In genomic region chr3:37667359-37667758, GRCh38 we compare ENCODE assay signal across 28 cellular contexts.
"Had no signal": no experiment of that assay in that cellular context is flagged by ENCODE, and none has a peak within 500 bp of the region (broad histone marks: within the 10 kb centered on the region; RNA-seq: fewer than 3 reads in every experiment).

No MANE protein-coding gene starts in this region.

- H3K4me3 ChIP-seq: breast epithelium, hepatocyte, pancreas, prostate gland, stomach, suprapubic skin, transverse colon had no signal

- DNase-seq: activated CD4-positive, alpha-beta memory T cell treated with anti-CD3 and anti-CD28 coated beads, Interleukin-2, amount 10 ng/mL, durations not matched to agents 7 days and 5 days; activated CD4-positive, alpha-beta T cell treated with anti-CD3 and anti-CD28 coated beads for 1 hour; activated CD4-positive, alpha-beta T cell treated with anti-CD3 and anti-CD28 coated beads, Interleukin-2, amount 10 ng/mL, durations not matched to agents 7 days and 5 days; activated CD8-positive, alpha-beta memory T cell treated with anti-CD3 and anti-CD28 coated beads, Interleukin-2, amount 50 U/mL, for 48 hours; activated gamma-delta T cell treated with Interleukin-2 at 50 U/mL for 16 hours; activated naive CD8-positive, alpha-beta T cell treated with anti-CD3 and anti-CD28 coated beads, Interleukin-2, amount 50 U/mL, for 24 hours; activated T-cell treated with anti-CD3 and anti-CD28 coated beads, Interleukin-2, amount 50 U/mL, for 4 hours; kidney glomerular epithelial cell; mammary epithelial cell; nephron progenitor cell; nucleus accumbens; pancreas; retina; stimulated activated CD4-positive, alpha-beta T cell treated with anti-CD3 and anti-CD28 coated beads, Interleukin-15, amount 100 ng/mL, for 24 hours; stimulated activated CD4-positive, alpha-beta T cell treated with anti-CD3 and anti-CD28 coated beads, Interleukin-2, amount 100 ng/mL, for 24 hours; stimulated activated naive B cell treated with anti-CD40 and anti-IgM and Interleukin-4, amounts not matched to agents 10 μg/mL and 1 μg/mL and 100 μg/mL, for 72 hours; stomach; T-helper 9 cell; transverse colon had no signal

- H3K9me3 ChIP-seq: breast epithelium, pancreas, prostate gland, stomach, suprapubic skin, transverse colon had no signal

- H3K4me2 ChIP-seq: hepatocyte had no signal

- H3K36me3 Mint-ChIP-seq: activated naive CD4-positive, alpha-beta T cell treated with anti-CD3 and anti-CD28 coated beads, Interleukin-2, amount 50 U/mL, for 24 hours; stimulated activated naive B cell treated with anti-CD40 and anti-IgM and Interleukin-4, amounts not matched to agents 10 μg/mL and 1 μg/mL and 100 μg/mL, for 72 hours had no signal

- H2AFZ ChIP-seq: hepatocyte had no signal

- H3K4me1 Mint-ChIP-seq: activated CD4-positive, alpha-beta memory T cell treated with anti-CD3 and anti-CD28 coated beads, Interleukin-2, amount 10 ng/mL, durations not matched to agents 7 days and 5 days; activated CD4-positive, alpha-beta T cell treated with anti-CD3 and anti-CD28 coated beads, Interleukin-2, amount 10 ng/mL, durations not matched to agents 7 days and 5 days; activated naive CD4-positive, alpha-beta T cell treated with anti-CD3 and anti-CD28 coated beads, Interleukin-2, amount 50 U/mL, for 24 hours; activated naive CD8-positive, alpha-beta T cell treated with anti-CD3 and anti-CD28 coated beads, Interleukin-2, amount 50 U/mL, for 24 hours; activated T-helper 17 cell treated with anti-CD3 and anti-CD28 coated beads, Interleukin-2, amount 50 U/mL, for 72 hours; central memory CD8-positive, alpha-beta T cell; stimulated activated naive B cell treated with anti-CD40 and anti-IgM and Interleukin-4, amounts not matched to agents 10 μg/mL and 1 μg/mL and 100 μg/mL, for 72 hours had no signal

- H3K9me3 Mint-ChIP-seq: activated CD4-positive, alpha-beta memory T cell treated with anti-CD3 and anti-CD28 coated beads, Interleukin-2, amount 10 ng/mL, durations not matched to agents 7 days and 5 days; activated CD4-positive, alpha-beta T cell treated with anti-CD3 and anti-CD28 coated beads, Interleukin-2, amount 10 ng/mL, durations not matched to agents 7 days and 5 days; activated naive CD4-positive, alpha-beta T cell treated with anti-CD3 and anti-CD28 coated beads, Interleukin-2, amount 50 U/mL, for 24 hours; activated naive CD8-positive, alpha-beta T cell treated with anti-CD3 and anti-CD28 coated beads, Interleukin-2, amount 50 U/mL, for 24 hours; activated T-cell treated with anti-CD3 and anti-CD28 coated beads, Interleukin-2, amount 50 U/mL, for 4 hours; activated T-helper 17 cell treated with anti-CD3 and anti-CD28 coated beads, Interleukin-2, amount 50 U/mL, for 72 hours; central memory CD8-positive, alpha-beta T cell; dendritic cell treated with granulocyte-macrophage colony-stimulating factor and Interleukin-4, amounts not matched to agents 40 ng/mL and 50 ng/mL, for 4 days; nephron progenitor cell; stimulated activated naive B cell treated with anti-CD40 and anti-IgM and Interleukin-4, amounts not matched to agents 10 μg/mL and 1 μg/mL and 100 μg/mL, for 72 hours had no signal

- H3K79me2 ChIP-seq: hepatocyte had no signal

- H3K27ac Mint-ChIP-seq: activated CD4-positive, alpha-beta memory T cell treated with anti-CD3 and anti-CD28 coated beads, Interleukin-2, amount 10 ng/mL, durations not matched to agents 7 days and 5 days; activated CD4-positive, alpha-beta T cell treated with anti-CD3 and anti-CD28 coated beads, Interleukin-2, amount 10 ng/mL, durations not matched to agents 7 days and 5 days; activated naive CD4-positive, alpha-beta T cell treated with anti-CD3 and anti-CD28 coated beads, Interleukin-2, amount 50 U/mL, for 24 hours; activated naive CD8-positive, alpha-beta T cell treated with anti-CD3 and anti-CD28 coated beads, Interleukin-2, amount 50 U/mL, for 24 hours; activated T-helper 17 cell treated with anti-CD3 and anti-CD28 coated beads, Interleukin-2, amount 50 U/mL, for 72 hours; dendritic cell treated with granulocyte-macrophage colony-stimulating factor and Interleukin-4, amounts not matched to agents 40 ng/mL and 50 ng/mL, for 4 days; stimulated activated naive B cell treated with anti-CD40 and anti-IgM and Interleukin-4, amounts not matched to agents 10 μg/mL and 1 μg/mL and 100 μg/mL, for 72 hours had no signal

- H3K36me3 ChIP-seq: breast epithelium, pancreas, prostate gland, stomach, suprapubic skin, transverse colon had no signal

- ATAC-seq: activated naive CD8-positive, alpha-beta T cell treated with anti-CD3 and anti-CD28 coated beads, Interleukin-2, amount 50 U/mL, for 24 hours; activated T-cell treated with anti-CD3 and anti-CD28 coated beads, Interleukin-2, amount 50 U/mL, for 4 hours; activated T-helper 17 cell treated with anti-CD3 and anti-CD28 coated beads, Interleukin-2, amount 50 U/mL, for 72 hours; pancreas; stimulated activated naive B cell treated with anti-CD40 and anti-IgM and Interleukin-4, amounts not matched to agents 10 μg/mL and 1 μg/mL and 100 μg/mL, for 72 hours had no signal

- H3K27me3 ChIP-seq: breast epithelium, hepatocyte, pancreas, stomach, suprapubic skin, transverse colon had no signal

- H3K27me3 Mint-ChIP-seq: activated CD4-positive, alpha-beta T cell treated with anti-CD3 and anti-CD28 coated beads, Interleukin-2, amount 10 ng/mL, durations not matched to agents 7 days and 5 days; activated naive CD8-positive, alpha-beta T cell treated with anti-CD3 and anti-CD28 coated beads, Interleukin-2, amount 50 U/mL, for 24 hours; stimulated activated naive B cell treated with anti-CD40 and anti-IgM and Interleukin-4, amounts not matched to agents 10 μg/mL and 1 μg/mL and 100 μg/mL, for 72 hours had no signal

- H3K27ac ChIP-seq: breast epithelium, epithelial cell of prostate, hepatocyte, pancreas, prostate gland, suprapubic skin, transverse colon had no signal

- H3K4me3 Mint-ChIP-seq: activated CD4-positive, alpha-beta memory T cell treated with anti-CD3 and anti-CD28 coated beads, Interleukin-2, amount 10 ng/mL, durations not matched to agents 7 days and 5 days; activated CD4-positive, alpha-beta T cell treated with anti-CD3 and anti-CD28 coated beads, Interleukin-2, amount 10 ng/mL, durations not matched to agents 7 days and 5 days; activated naive CD4-positive, alpha-beta T cell treated with anti-CD3 and anti-CD28 coated beads, Interleukin-2, amount 50 U/mL, for 24 hours; activated naive CD8-positive, alpha-beta T cell treated with anti-CD3 and anti-CD28 coated beads, Interleukin-2, amount 50 U/mL, for 24 hours; activated T-cell treated with anti-CD3 and anti-CD28 coated beads, Interleukin-2, amount 50 U/mL, for 4 hours; activated T-helper 17 cell treated with anti-CD3 and anti-CD28 coated beads, Interleukin-2, amount 50 U/mL, for 72 hours; central memory CD8-positive, alpha-beta T cell; dendritic cell treated with granulocyte-macrophage colony-stimulating factor and Interleukin-4, amounts not matched to agents 40 ng/mL and 50 ng/mL, for 4 days; nephron progenitor cell; stimulated activated naive B cell treated with anti-CD40 and anti-IgM and Interleukin-4, amounts not matched to agents 10 μg/mL and 1 μg/mL and 100 μg/mL, for 72 hours had no signal
